In genomic region chr2:26847663-26848335, GRCh38 we compare ENCODE assay signal across 9 cellular contexts. TPM values are rescaled to one million over a fixed set of nuclear protein-coding genes. Genes with fewer than 3 reads are reported as not detected.
DNase-seq lines count a peak whose midpoint lies in the region; ATAC-seq, FAIRE-seq and TF ChIP-seq lines count a peak whose summit lies in the region.
"Had no signal": no experiment of that assay in that cellular context is flagged by ENCODE, and none has a peak within 500 bp of the region (broad histone marks: within the 10 kb centered on the region; RNA-seq: fewer than 3 reads in every experiment).

TSS of gene DPYSL5 (plus strand) at chr2:26848132. CDS start at chr2:26898500, 50,368 bp downstream.

- H3K27ac Mint-ChIP-seq in activated naive CD4-positive, alpha-beta T cell treated with anti-CD3 and anti-CD28 coated beads, Interleukin-2, amount 50 U/mL, for 24 hours: no peak within 1 kb of the TSS

- no peak for FAIRE-seq in keratinocyte (lab: Jason Lieb, UNC)

- H3K79me2 ChIP-seq in keratinocyte (ENCODE audit: control insufficient read depth, insufficient read depth, low read length): no peaks in the 10 kb centered on the region

- peak within 1 kb of the TSS; percentile 79 for H3K4me3 Mint-ChIP-seq in activated naive CD4-positive, alpha-beta T cell treated with anti-CD3 and anti-CD28 coated beads, Interleukin-2, amount 50 U/mL, for 24 hours

- no peak for TF ChIP-seq CTCF in keratinocyte (optimal IDR thresholded peaks at IDR 0.05 in 1 of 3, IDR thresholded peaks at IDR 0.05 in 1 of 3, conservative IDR thresholded peaks at IDR 0.05 in 1 of 3; ENCODE audit: extremely low read depth in 1 of 3, insufficient read depth in 2 of 3, low read length in 3 of 3)

- H3K9me3 Mint-ChIP-seq in activated naive CD4-positive, alpha-beta T cell treated with anti-CD3 and anti-CD28 coated beads, Interleukin-2, amount 50 U/mL, for 24 hours: no peaks in the 10 kb centered on the region

- H3K4me2 ChIP-seq in keratinocyte (ENCODE audit: control insufficient read depth, extremely low read depth, insufficient read depth, low read depth, low read length): peak within 1 kb of the TSS; percentile 27

- peak; percentile 12 for DNase-seq in H4 (ENCODE audit: low spot score)
- peak; percentile 95 for DNase-seq in NCI-H2171 (lab: John Stamatoyannopoulos, UW)
- no peak for DNase-seq in keratinocyte (ENCODE audit: low read depth, low spot score)
- DNase-seq in superior temporal gyrus (ENCODE audit: extremely low spot score): peak; percentile 74
- DNase-seq in stimulated activated naive CD4-positive, alpha-beta T cell treated with Interleukin-2 at 50 U/mL for 16 hours (lab: John Stamatoyannopoulos, UW): no peak
- no peak for DNase-seq in GM19238 (ENCODE audit: insufficient read length, low spot score)

- no peak within 1 kb of the TSS for H3K27ac ChIP-seq in keratinocyte (ENCODE audit: control insufficient read depth, insufficient read depth, low read length)

- H3K36me3 Mint-ChIP-seq in activated naive CD4-positive, alpha-beta T cell treated with anti-CD3 and anti-CD28 coated beads, Interleukin-2, amount 50 U/mL, for 24 hours: no peaks in the 10 kb centered on the region

- H3K4me1 ChIP-seq in keratinocyte (ENCODE audit: control insufficient read depth, extremely low read depth, insufficient read depth, low read length): peaks cover 4% of the 10 kb centered on the region

- H3K9ac ChIP-seq in keratinocyte (ENCODE audit: control insufficient read depth, extremely low read depth, insufficient read depth, low read length): no peak within 1 kb of the TSS

- H3K4me1 Mint-ChIP-seq in activated naive CD4-positive, alpha-beta T cell treated with anti-CD3 and anti-CD28 coated beads, Interleukin-2, amount 50 U/mL, for 24 hours: peaks cover 14% of the 10 kb centered on the region

- H2AFZ ChIP-seq in keratinocyte (ENCODE audit: control insufficient read depth, low read length): no peak within 1 kb of the TSS

- H3K27me3 ChIP-seq in keratinocyte (ENCODE audit: control insufficient read depth, extremely low read depth, insufficient read depth, low read length): peaks cover 69% of the 10 kb centered on the region

- H3K9me1 ChIP-seq in keratinocyte (ENCODE audit: control insufficient read depth, extremely low read depth, insufficient read depth, low read length): no peaks in the 10 kb centered on the region

- dilution Hi-C loops in keratinocyte (cut with MboI; ENCODE audit: extremely low pct_ligation_motif_present, low sequenced_read_pairs): no loop called here

- H3K36me3 ChIP-seq in keratinocyte (ENCODE audit: control insufficient read depth in 2 of 2, extremely low read depth in 1 of 2, insufficient read depth in 2 of 2, low read length in 2 of 2): no peaks in the 10 kb centered on the region

- ATAC-seq in HG03135 (IDR thresholded peaks at IDR 0.05; ENCODE audit: unreplicated experiment): no peak

- H3K9me3 ChIP-seq in keratinocyte (ENCODE audit: control insufficient read depth, low read depth, low read length): no peaks in the 10 kb centered on the region

- no peaks in the 10 kb centered on the region for H4K20me1 ChIP-seq in keratinocyte (ENCODE audit: control insufficient read depth, extremely low read depth, insufficient read depth, low read length)

- H3K4me3 ChIP-seq in keratinocyte (ENCODE audit: control insufficient read depth in 2 of 3, extremely low read depth in 1 of 3, insufficient read depth in 2 of 3, low read depth in 1 of 3, low read length in 3 of 3): no peak within 1 kb of the TSS

- H3K27me3 Mint-ChIP-seq in activated naive CD4-positive, alpha-beta T cell treated with anti-CD3 and anti-CD28 coated beads, Interleukin-2, amount 50 U/mL, for 24 hours: peaks cover 50% of the 10 kb centered on the region

RNA-seq across cellular contexts. Expression of gene DPYSL5, which starts in this region (rescaled TPM):
- 4.5 and 5.0 TPM in 2 replicates for total RNA-seq in H4 (2014; rRNA removed; shearing (Covaris generic))
- not detected in 3 replicates for polyA plus RNA-seq in keratinocyte
- polyA plus RNA-seq in keratinocyte (2011; ENCODE audit: low read depth): not detected
- not detected in 2 replicates for polyA plus RNA-seq in keratinocyte (2011; cell fraction: cytosol; rRNA removed)
- polyA plus RNA-seq in keratinocyte (2011; cell fraction: nucleus; rRNA removed): not detected in 2 replicates
- not detected in 2 replicates for polyA plus RNA-seq in keratinocyte (2012; ENCODE audit: low replicate concordance)
- not detected in 3 replicates for polyA minus RNA-seq in keratinocyte
- polyA minus RNA-seq in keratinocyte (2011; cell fraction: cytosol; rRNA and poly(A)+ RNA removed): not detected
- polyA minus RNA-seq in keratinocyte (2011; cell fraction: nucleus; rRNA and poly(A)+ RNA removed): not detected in 2 replicates
- total RNA-seq: glomerular endothelial cell had no signal

Comparison
In these comparisons a context has a peak if more than half of its experiments do, and no peak if none do; other contexts are left out.
1. DNase-seq: peak in H4 (single experiment), NCI-H2171 (single experiment) and superior temporal gyrus (single experiment); none in keratinocyte (single experiment), stimulated activated naive CD4-positive, alpha-beta T cell treated with Interleukin-2 at 50 U/mL for 16 hours (single experiment) and GM19238 (single experiment).